9 cellular contexts compared by ENCODE assay signal in the genomic region with DNA sequence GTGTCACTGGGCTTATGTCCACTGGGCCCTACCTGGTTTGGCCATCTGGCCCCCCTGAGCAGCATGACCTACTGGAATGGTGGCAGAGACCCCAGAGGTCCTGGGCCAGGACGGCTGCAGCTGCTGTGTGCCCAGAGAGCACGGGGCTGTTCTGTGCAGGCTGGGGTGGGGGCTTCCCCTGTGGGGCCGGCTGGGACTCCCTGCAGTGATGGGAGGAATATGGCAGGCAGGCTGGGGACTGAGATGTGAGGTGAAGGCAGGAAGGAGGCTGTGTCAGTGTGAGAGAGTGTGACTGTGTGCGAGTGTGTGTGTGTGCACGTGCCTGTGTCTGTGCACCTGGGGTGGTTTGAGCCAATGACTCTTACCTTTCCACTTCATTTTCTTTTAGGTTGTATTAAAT. TPM values are rescaled to one million over a fixed set of nuclear protein-coding genes. Genes with fewer than 3 reads are reported as not detected.
DNase-seq lines count a peak whose midpoint lies in the region; ATAC-seq, FAIRE-seq and TF ChIP-seq lines count a peak whose summit lies in the region.
"Not testable (repeated sequence)": the region's sequence is repeated elsewhere in the genome, so short reads cannot be mapped to it uniquely, and the experiment has no call there.
"Had no signal": no experiment of that assay in that cellular context is flagged by ENCODE, and none has a peak within 500 bp of the region (broad histone marks: within the 10 kb centered on the region; RNA-seq: fewer than 3 reads in every experiment).

No MANE protein-coding gene starts in this region.

- peak; percentile 69 for FAIRE-seq in HTR-8/SVneo (lab: Jason Lieb, UNC)

- DNase-seq in HTR-8/SVneo (ENCODE audit: insufficient read length, low spot score); right cardiac atrium; stimulated activated effector memory CD8-positive, alpha-beta T cell treated with anti-CD3 and anti-CD28 coated beads, Interleukin-12 subunit alpha, Interleukin-12 subunit beta, amount 100 ng/mL, for 72 hours (ENCODE audit: low spot score in 2 of 2); upper lobe of right lung: not testable (repeated sequence)
- DNase-seq in Right ventricle myocardium inferior (ENCODE audit: missing footprints), result peak; percentile 27

- not testable (repeated sequence) for H3K4me1 ChIP-seq in right cardiac atrium (ENCODE audit: control insufficient read depth, insufficient read depth, low read length); upper lobe of right lung

- not testable (repeated sequence) for H3K9me3 Mint-ChIP-seq in stimulated activated effector memory CD8-positive, alpha-beta T cell treated with anti-CD3 and anti-CD28 coated beads, Interleukin-12 subunit alpha, Interleukin-12 subunit beta, amount 100 ng/mL, for 72 hours

- TF ChIP-seq CTCF in upper lobe of right lung (IDR thresholded peaks at IDR 0.05), result not testable (repeated sequence)

- not testable (repeated sequence) for H3K36me3 ChIP-seq in upper lobe of right lung

- H3K4me3 Mint-ChIP-seq in stimulated activated effector memory CD8-positive, alpha-beta T cell treated with anti-CD3 and anti-CD28 coated beads, Interleukin-12 subunit alpha, Interleukin-12 subunit beta, amount 100 ng/mL, for 72 hours, result not testable (repeated sequence)

- not testable (repeated sequence) for ATAC-seq in Right ventricle myocardium inferior
- ATAC-seq in right cardiac atrium, result peak; percentile 29 to 51
- ATAC-seq in stimulated activated effector memory CD8-positive, alpha-beta T cell treated with anti-CD3 and anti-CD28 coated beads, Interleukin-12 subunit alpha, Interleukin-12 subunit beta, amount 100 ng/mL, for 72 hours, result peak; percentile 43
- ATAC-seq in upper lobe of right lung, result peak; percentile 42

- H3K27ac ChIP-seq in right cardiac atrium (ENCODE audit: low read length); upper lobe of right lung: not testable (repeated sequence)

- not testable (repeated sequence) for H3K27ac Mint-ChIP-seq in stimulated activated effector memory CD8-positive, alpha-beta T cell treated with anti-CD3 and anti-CD28 coated beads, Interleukin-12 subunit alpha, Interleukin-12 subunit beta, amount 100 ng/mL, for 72 hours

- H3K4me3 ChIP-seq in right cardiac atrium (ENCODE audit: low read length); upper lobe of right lung: not testable (repeated sequence)

- H3K36me3 Mint-ChIP-seq in stimulated activated effector memory CD8-positive, alpha-beta T cell treated with anti-CD3 and anti-CD28 coated beads, Interleukin-12 subunit alpha, Interleukin-12 subunit beta, amount 100 ng/mL, for 72 hours, result not testable (repeated sequence)

- not testable (repeated sequence) for H3K9me3 ChIP-seq in right cardiac atrium (ENCODE audit: control insufficient read depth, low read length); upper lobe of right lung

- H3K4me1 Mint-ChIP-seq in stimulated activated effector memory CD8-positive, alpha-beta T cell treated with anti-CD3 and anti-CD28 coated beads, Interleukin-12 subunit alpha, Interleukin-12 subunit beta, amount 100 ng/mL, for 72 hours, result not testable (repeated sequence)

- intact Hi-C loops in Right ventricle myocardium inferior (cut with DNase I); right cardiac atrium (cut with DNase I); upper lobe of right lung (cut with DNase I): not testable (repeated sequence)

- WGBS in right cardiac atrium, result no CpG with 5 or more reads among the region's 5 CpGs

- H3K27me3 ChIP-seq in right cardiac atrium (ENCODE audit: control insufficient read depth, insufficient read depth); upper lobe of right lung: not testable (repeated sequence)

RNA-seq across cellular contexts. Expression of a gene that starts 29.0 kb away (rescaled TPM):
- total RNA-seq in Right ventricle myocardium inferior (14.7 TPM), right cardiac atrium (10 to 100 TPM; 17.0 to 49.2 (median 24.1) TPM), upper lobe of right lung (8.0 TPM)
- polyA plus RNA-seq in right cardiac atrium, result 6.6 TPM
- polyA plus RNA-seq: AG04450; CD14-positive monocyte; CD4-positive, CD25-positive, alpha-beta regulatory T cell; CD8-positive, alpha-beta memory T cell had no signal

RNA-seq across cellular contexts. Expression of a gene that starts 37.2 kb away (rescaled TPM):
- total RNA-seq in Right ventricle myocardium inferior (38.0 TPM), right cardiac atrium (10 to 100 TPM; 19.3 to 66.1 (median 37.4) TPM), upper lobe of right lung (12.6 TPM)
- polyA plus RNA-seq in right cardiac atrium, result 5.8 TPM
- polyA plus RNA-seq: CD14-positive monocyte; CD4-positive, CD25-positive, alpha-beta regulatory T cell; CD8-positive, alpha-beta memory T cell had no signal
